1 cellular context compared by ENCODE assay signal in the genomic region with DNA sequence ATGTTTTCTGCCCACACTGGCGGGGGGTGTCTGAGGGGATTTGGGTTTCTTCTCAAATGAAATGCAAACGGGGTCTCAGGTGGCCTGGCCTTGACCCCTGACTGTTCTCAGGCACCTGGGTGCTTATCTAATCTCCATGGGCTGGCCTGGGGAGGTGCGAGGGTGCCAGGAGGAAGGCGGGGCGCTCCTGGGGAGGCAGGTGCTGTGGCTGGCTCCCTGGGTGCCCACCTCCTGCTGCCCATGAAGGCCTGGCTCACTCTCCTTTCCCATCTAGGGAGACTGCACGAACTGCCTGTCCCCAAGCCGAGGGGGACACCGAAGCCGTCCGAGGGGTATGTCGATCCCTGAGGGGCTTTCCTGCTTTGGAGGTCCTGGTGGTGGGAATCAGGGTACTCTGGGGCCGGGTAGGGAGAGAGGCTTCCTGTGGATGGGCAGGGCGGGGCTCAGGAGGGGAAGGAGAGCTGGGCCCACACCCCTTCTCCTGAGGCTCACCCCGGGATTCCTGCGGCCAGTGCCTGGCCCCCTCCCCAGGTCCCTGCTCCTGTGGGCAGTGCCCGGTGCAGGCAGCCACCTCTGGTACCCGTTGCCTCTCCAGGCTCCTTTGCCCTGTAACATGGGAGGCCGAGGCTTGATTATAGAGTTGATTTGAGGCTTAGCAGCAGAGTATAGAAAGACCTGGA.
TF ChIP-seq lines count a peak whose summit lies in the region.

No MANE protein-coding gene starts in this region.

TF ChIP-seq in K562, 482 proteins besides CTCF, POLR2A, EP300 and RAD21:
- TF ChIP-seq, protein P1, sequence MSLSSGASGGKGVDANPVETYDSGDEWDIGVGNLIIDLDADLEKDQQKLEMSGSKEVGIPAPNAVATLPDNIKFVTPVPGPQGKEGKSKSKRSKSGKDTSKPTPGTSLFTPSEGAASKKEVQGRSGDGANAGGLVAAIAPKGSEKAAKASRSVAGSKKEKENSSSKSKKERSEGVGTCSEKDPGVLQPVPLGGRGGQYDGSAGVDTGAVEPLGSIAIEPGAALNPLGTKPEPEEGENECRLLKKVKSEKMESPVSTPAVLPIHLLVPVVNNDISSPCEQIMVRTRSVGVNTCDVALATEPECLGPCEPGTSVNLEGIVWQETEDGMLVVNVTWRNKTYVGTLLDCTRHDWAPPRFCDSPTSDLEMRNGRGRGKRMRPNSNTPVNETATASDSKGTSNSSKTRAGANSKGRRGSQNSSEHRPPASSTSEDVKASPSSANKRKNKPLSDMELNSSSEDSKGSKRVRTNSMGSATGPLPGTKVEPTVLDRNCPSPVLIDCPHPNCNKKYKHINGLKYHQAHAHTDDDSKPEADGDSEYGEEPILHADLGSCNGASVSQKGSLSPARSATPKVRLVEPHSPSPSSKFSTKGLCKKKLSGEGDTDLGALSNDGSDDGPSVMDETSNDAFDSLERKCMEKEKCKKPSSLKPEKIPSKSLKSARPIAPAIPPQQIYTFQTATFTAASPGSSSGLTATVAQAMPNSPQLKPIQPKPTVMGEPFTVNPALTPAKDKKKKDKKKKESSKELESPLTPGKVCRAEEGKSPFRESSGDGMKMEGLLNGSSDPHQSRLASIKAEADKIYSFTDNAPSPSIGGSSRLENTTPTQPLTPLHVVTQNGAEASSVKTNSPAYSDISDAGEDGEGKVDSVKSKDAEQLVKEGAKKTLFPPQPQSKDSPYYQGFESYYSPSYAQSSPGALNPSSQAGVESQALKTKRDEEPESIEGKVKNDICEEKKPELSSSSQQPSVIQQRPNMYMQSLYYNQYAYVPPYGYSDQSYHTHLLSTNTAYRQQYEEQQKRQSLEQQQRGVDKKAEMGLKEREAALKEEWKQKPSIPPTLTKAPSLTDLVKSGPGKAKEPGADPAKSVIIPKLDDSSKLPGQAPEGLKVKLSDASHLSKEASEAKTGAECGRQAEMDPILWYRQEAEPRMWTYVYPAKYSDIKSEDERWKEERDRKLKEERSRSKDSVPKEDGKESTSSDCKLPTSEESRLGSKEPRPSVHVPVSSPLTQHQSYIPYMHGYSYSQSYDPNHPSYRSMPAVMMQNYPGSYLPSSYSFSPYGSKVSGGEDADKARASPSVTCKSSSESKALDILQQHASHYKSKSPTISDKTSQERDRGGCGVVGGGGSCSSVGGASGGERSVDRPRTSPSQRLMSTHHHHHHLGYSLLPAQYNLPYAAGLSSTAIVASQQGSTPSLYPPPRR (CRISPR knock-in tag; IDR thresholded peaks at IDR 0.05; ENCODE audit: borderline replicate concordance), result no peak
- TF ChIP-seq, protein P2, sequence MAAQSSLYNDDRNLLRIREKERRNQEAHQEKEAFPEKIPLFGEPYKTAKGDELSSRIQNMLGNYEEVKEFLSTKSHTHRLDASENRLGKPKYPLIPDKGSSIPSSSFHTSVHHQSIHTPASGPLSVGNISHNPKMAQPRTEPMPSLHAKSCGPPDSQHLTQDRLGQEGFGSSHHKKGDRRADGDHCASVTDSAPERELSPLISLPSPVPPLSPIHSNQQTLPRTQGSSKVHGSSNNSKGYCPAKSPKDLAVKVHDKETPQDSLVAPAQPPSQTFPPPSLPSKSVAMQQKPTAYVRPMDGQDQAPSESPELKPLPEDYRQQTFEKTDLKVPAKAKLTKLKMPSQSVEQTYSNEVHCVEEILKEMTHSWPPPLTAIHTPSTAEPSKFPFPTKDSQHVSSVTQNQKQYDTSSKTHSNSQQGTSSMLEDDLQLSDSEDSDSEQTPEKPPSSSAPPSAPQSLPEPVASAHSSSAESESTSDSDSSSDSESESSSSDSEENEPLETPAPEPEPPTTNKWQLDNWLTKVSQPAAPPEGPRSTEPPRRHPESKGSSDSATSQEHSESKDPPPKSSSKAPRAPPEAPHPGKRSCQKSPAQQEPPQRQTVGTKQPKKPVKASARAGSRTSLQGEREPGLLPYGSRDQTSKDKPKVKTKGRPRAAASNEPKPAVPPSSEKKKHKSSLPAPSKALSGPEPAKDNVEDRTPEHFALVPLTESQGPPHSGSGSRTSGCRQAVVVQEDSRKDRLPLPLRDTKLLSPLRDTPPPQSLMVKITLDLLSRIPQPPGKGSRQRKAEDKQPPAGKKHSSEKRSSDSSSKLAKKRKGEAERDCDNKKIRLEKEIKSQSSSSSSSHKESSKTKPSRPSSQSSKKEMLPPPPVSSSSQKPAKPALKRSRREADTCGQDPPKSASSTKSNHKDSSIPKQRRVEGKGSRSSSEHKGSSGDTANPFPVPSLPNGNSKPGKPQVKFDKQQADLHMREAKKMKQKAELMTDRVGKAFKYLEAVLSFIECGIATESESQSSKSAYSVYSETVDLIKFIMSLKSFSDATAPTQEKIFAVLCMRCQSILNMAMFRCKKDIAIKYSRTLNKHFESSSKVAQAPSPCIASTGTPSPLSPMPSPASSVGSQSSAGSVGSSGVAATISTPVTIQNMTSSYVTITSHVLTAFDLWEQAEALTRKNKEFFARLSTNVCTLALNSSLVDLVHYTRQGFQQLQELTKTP (IDR thresholded peaks at IDR 0.05; ENCODE audit: low read depth in 1 of 2, partially characterized antibody in 2 of 2), result no peak
- TF ChIP-seq KLF10 (CRISPR knock-in tag; IDR thresholded peaks at IDR 0.05), result no peak
- TF ChIP-seq ZNF57 (CRISPR knock-in tag; IDR thresholded peaks at IDR 0.05), result no peak
- TF ChIP-seq POLR2G (IDR thresholded peaks at IDR 0.05; ENCODE audit: low read depth, low read length), result peak; percentile 40
- TF ChIP-seq HDAC8 (tag; IDR thresholded peaks at IDR 0.05), result no peak
- TF ChIP-seq ZNF311 (CRISPR knock-in tag; IDR thresholded peaks at IDR 0.05), result no peak
- TF ChIP-seq BHLHE40 (IDR thresholded peaks at IDR 0.05; ENCODE audit: low read length), result no peak
- TF ChIP-seq, protein P3, sequence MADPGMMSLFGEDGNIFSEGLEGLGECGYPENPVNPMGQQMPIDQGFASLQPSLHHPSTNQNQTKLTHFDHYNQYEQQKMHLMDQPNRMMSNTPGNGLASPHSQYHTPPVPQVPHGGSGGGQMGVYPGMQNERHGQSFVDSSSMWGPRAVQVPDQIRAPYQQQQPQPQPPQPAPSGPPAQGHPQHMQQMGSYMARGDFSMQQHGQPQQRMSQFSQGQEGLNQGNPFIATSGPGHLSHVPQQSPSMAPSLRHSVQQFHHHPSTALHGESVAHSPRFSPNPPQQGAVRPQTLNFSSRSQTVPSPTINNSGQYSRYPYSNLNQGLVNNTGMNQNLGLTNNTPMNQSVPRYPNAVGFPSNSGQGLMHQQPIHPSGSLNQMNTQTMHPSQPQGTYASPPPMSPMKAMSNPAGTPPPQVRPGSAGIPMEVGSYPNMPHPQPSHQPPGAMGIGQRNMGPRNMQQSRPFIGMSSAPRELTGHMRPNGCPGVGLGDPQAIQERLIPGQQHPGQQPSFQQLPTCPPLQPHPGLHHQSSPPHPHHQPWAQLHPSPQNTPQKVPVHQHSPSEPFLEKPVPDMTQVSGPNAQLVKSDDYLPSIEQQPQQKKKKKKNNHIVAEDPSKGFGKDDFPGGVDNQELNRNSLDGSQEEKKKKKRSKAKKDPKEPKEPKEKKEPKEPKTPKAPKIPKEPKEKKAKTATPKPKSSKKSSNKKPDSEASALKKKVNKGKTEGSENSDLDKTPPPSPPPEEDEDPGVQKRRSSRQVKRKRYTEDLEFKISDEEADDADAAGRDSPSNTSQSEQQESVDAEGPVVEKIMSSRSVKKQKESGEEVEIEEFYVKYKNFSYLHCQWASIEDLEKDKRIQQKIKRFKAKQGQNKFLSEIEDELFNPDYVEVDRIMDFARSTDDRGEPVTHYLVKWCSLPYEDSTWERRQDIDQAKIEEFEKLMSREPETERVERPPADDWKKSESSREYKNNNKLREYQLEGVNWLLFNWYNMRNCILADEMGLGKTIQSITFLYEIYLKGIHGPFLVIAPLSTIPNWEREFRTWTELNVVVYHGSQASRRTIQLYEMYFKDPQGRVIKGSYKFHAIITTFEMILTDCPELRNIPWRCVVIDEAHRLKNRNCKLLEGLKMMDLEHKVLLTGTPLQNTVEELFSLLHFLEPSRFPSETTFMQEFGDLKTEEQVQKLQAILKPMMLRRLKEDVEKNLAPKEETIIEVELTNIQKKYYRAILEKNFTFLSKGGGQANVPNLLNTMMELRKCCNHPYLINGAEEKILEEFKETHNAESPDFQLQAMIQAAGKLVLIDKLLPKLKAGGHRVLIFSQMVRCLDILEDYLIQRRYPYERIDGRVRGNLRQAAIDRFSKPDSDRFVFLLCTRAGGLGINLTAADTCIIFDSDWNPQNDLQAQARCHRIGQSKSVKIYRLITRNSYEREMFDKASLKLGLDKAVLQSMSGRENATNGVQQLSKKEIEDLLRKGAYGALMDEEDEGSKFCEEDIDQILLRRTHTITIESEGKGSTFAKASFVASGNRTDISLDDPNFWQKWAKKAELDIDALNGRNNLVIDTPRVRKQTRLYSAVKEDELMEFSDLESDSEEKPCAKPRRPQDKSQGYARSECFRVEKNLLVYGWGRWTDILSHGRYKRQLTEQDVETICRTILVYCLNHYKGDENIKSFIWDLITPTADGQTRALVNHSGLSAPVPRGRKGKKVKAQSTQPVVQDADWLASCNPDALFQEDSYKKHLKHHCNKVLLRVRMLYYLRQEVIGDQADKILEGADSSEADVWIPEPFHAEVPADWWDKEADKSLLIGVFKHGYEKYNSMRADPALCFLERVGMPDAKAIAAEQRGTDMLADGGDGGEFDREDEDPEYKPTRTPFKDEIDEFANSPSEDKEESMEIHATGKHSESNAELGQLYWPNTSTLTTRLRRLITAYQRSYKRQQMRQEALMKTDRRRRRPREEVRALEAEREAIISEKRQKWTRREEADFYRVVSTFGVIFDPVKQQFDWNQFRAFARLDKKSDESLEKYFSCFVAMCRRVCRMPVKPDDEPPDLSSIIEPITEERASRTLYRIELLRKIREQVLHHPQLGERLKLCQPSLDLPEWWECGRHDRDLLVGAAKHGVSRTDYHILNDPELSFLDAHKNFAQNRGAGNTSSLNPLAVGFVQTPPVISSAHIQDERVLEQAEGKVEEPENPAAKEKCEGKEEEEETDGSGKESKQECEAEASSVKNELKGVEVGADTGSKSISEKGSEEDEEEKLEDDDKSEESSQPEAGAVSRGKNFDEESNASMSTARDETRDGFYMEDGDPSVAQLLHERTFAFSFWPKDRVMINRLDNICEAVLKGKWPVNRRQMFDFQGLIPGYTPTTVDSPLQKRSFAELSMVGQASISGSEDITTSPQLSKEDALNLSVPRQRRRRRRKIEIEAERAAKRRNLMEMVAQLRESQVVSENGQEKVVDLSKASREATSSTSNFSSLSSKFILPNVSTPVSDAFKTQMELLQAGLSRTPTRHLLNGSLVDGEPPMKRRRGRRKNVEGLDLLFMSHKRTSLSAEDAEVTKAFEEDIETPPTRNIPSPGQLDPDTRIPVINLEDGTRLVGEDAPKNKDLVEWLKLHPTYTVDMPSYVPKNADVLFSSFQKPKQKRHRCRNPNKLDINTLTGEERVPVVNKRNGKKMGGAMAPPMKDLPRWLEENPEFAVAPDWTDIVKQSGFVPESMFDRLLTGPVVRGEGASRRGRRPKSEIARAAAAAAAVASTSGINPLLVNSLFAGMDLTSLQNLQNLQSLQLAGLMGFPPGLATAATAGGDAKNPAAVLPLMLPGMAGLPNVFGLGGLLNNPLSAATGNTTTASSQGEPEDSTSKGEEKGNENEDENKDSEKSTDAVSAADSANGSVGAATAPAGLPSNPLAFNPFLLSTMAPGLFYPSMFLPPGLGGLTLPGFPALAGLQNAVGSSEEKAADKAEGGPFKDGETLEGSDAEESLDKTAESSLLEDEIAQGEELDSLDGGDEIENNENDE (IDR thresholded peaks at IDR 0.05; ENCODE audit: low read depth, low read length), result no peak
- TF ChIP-seq NFE2 (IDR thresholded peaks at IDR 0.05; ENCODE audit: low read depth), result no peak
- 0 out of 2 replicates have a peak, but pooled peaks have one; percentile 14 for TF ChIP-seq RBFOX2 (IDR thresholded peaks at IDR 0.05; ENCODE audit: low read depth, low read length)
